Comparison of ENCODE assay signal across 23 cellular contexts in the genomic region with DNA sequence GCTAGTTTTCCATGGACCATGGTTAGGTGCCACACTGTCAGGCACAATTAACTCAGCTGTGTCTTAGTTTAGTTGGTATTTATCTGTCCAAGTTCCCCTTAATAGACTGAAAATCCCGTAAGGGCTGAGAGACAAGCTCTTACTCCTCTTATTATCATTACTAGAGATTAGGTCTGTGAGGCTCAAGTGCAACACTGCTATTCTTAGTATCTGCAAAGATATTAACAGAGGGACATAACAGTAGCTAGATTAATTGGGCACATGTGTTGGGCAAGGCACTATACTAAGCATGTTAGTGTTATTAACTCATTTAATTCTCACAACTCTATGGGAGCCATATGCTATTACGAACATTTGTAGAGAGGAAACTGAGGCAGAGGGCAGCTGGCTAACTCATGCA.
"Had no signal": no experiment of that assay in that cellular context is flagged by ENCODE, and none has a peak within 500 bp of the region (broad histone marks: within the 10 kb centered on the region; RNA-seq: fewer than 3 reads in every experiment).

No MANE protein-coding gene starts in this region.

- H3K36me3 ChIP-seq: lower lobe of right lung, neutrophil, stomach, thyroid gland, transverse colon, upper lobe of left lung, vagina had no signal

- ATAC-seq: lower lobe of right lung; naive thymus-derived CD8-positive, alpha-beta T cell; psoas muscle; sciatic nerve; stimulated activated naive B cell treated with anti-CD40 and anti-IgM and Interleukin-4, amounts not matched to agents 10 μg/mL and 1 μg/mL and 100 μg/mL, for 72 hours; stimulated activated naive CD8-positive, alpha-beta T cell treated with anti-CD3 and anti-CD28 coated beads, Interleukin-15, Interleukin-2, amounts not matched to agents 100 U/mL and 50 U/mL, for 24 hours had no signal

- H3K4me1 ChIP-seq: lower lobe of right lung, parathyroid adenoma, psoas muscle, testis, upper lobe of left lung had no signal

- DNase-seq: islet precursor cell; mammary epithelial cell; mesenchymal stem cell; naive thymus-derived CD8-positive, alpha-beta T cell; occipital lobe; stimulated activated CD4-positive, alpha-beta T cell treated with anti-CD3 and anti-CD28 coated beads, Interleukin-12 subunit alpha, Interleukin-12 subunit beta, amount 100 ng/mL, for 4 hours; stimulated activated CD4-positive, alpha-beta T cell treated with anti-CD3 and anti-CD28 coated beads, Interleukin-15, amount 100 ng/mL, for 24 hours; stimulated activated CD4-positive, alpha-beta T cell treated with anti-CD3 and anti-CD28 coated beads, Interleukin-2, amount 100 ng/mL, for 24 hours; stimulated activated CD4-positive, alpha-beta T cell treated with anti-CD3 and anti-CD28 coated beads, Interleukin-4, amount 100 ng/mL, for 1 hour; stimulated activated naive B cell treated with anti-CD40 and anti-IgM and Interleukin-4, amounts not matched to agents 10 μg/mL and 1 μg/mL and 100 μg/mL, for 72 hours; stimulated activated naive CD8-positive, alpha-beta T cell treated with anti-CD3 and anti-CD28 coated beads, Interleukin-15, Interleukin-2, amounts not matched to agents 100 U/mL and 50 U/mL, for 24 hours; stomach; testis; thyroid gland; transverse colon; upper lobe of left lung had no signal

- H3K9ac ChIP-seq: parathyroid adenoma had no signal

- H3K27ac ChIP-seq: lower lobe of right lung, neutrophil, parathyroid adenoma, psoas muscle, skin epidermis, stomach, testis, thyroid gland, transverse colon, upper lobe of left lung, vagina had no signal

- H3K79me2 ChIP-seq: parathyroid adenoma had no signal

- H2AFZ ChIP-seq: parathyroid adenoma had no signal

- H3K4me3 ChIP-seq: lower lobe of right lung, psoas muscle, skin epidermis, stomach, testis, thyroid gland, transverse colon, upper lobe of left lung, vagina had no signal

- H3K27me3 ChIP-seq: testis, thyroid gland, transverse colon, upper lobe of left lung, vagina had no signal

- H3K9me3 ChIP-seq: lower lobe of right lung, neutrophil, psoas muscle, stomach, testis, thyroid gland, transverse colon, upper lobe of left lung, vagina had no signal
